In the genomic region with DNA sequence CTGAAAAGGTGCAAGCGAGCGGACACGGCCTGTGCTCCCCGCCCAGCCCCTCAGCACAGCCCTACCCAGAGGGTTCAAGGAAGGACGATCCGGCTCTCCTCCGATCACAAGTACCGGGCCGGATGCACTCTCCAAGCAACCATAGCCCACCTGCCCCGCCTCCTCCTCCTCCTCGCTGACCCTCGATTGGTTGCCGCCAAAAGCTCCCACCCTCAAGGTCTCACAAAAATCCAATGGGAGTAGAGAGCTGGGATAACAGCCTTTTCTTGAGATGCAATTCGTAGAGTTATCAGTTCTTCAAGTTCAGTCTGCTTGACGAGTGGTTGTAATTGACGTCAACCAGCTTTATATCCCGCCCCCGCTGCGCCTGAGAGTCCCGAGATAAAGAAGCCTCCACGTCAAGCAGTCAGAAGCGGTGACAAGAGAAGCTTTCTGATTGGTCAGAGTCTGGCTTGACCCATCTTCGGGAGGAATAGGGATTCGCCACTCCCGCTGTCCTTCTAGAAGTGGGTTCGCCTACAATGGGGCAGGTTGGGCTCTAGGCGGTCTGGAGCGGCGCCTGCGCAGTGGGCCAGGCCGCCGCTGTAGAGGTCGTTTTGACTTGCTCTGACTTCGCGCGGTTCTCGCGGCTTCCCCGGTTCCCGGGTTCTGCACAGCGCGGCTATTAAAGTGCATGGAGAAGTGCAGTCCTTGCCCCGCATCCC, we compare ENCODE assay signal across 8 cellular contexts. TPM values are rescaled to one million over a fixed set of nuclear protein-coding genes. Genes with fewer than 3 reads are reported as not detected.
DNase-seq lines count a peak whose midpoint lies in the region; ATAC-seq, FAIRE-seq and TF ChIP-seq lines count a peak whose summit lies in the region.

A gene with protein sequence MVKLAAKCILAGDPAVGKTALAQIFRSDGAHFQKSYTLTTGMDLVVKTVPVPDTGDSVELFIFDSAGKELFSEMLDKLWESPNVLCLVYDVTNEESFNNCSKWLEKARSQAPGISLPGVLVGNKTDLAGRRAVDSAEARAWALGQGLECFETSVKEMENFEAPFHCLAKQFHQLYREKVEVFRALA (minus strand): TSS at position 154 of the 704 bp plus-strand sequence. CDS start 412 bp downstream, outside the sequence.

- H3K27me3 ChIP-seq in heart right ventricle (no peaks in the 10 kb centered on the region), upper lobe of left lung (no peaks in the 10 kb centered on the region)

- WGBS in heart right ventricle, 2 donors = 0% methylated on average over 43 of the region's 43 CpGs
- 0% methylated on average over 19 to 39 of the region's 43 CpGs for WGBS in upper lobe of left lung, 2 donors

- intact Hi-C loops in T-helper 1 cell treated with Interleukin-12 subunit alpha and Interleukin-12 subunit beta and Interleukin-4 antibody, amounts not matched to agents 30 ng/mL and 1 ng/mL, for 36 hours (cut with micrococcal nuclease) = loop anchor here (1.0 to 10.0 kb wide), 17 partner anchors 19 to 1031 kb away; partner anchors contain the start of genes APOL2, CDC42EP1, EIF3D and GCAT
- intact Hi-C loops in heart right ventricle (cut with DNase I) (loop anchor here in 6 of 10 donors (2.0 to 10.0 kb wide), 3 partner anchors 81 to 423 kb away; no protein-coding TSS in a partner anchor), posterior cingulate gyrus (cut with DNase I) (loop anchor here (2.0 to 5.0 kb wide), 2 partner anchors 244 to 423 kb away; no protein-coding TSS in a partner anchor)

- H3K36me3 ChIP-seq in heart right ventricle (peaks cover 0 to 12% (median 0%) of the 10 kb centered on the region in 9 donors), upper lobe of left lung (peaks cover 0 to 7% (median 0%) of the 10 kb centered on the region in 4 donors)

- H3K4me1 ChIP-seq in heart right ventricle = peaks cover 0 to 18% (median 15%) of the 10 kb centered on the region in 9 donors
- H3K4me1 ChIP-seq in upper lobe of left lung = peaks cover 11 to 15% (median 15%) of the 10 kb centered on the region in 4 donors

- no peak for TF ChIP-seq CTCF in heart right ventricle (IDR thresholded peaks at IDR 0.05)
- TF ChIP-seq CTCF in upper lobe of left lung (IDR thresholded peaks at IDR 0.05) = peak in 1 of 6 experiments; percentile 18

- peak; percentile 95 for ATAC-seq in HG02798 (IDR thresholded peaks at IDR 0.05; ENCODE audit: poor library complexity, unreplicated experiment)
- ATAC-seq in heart right ventricle = peak; percentile 97 to 99 (median 98)
- ATAC-seq in upper lobe of left lung (ENCODE audit: low FRiP score in 2 of 2) = peak; percentile 98

- TF ChIP-seq POLR2A in GM12891 (IDR thresholded peaks at IDR 0.05; ENCODE audit: low read depth, low read length) = no peak
- peak in 2 of 4 donors; percentile 30 to 74 for TF ChIP-seq POLR2A in upper lobe of left lung (IDR thresholded peaks at IDR 0.05)

- peaks cover 0 to 5% (median 0%) of the 10 kb centered on the region in 11 donors for H3K9me3 ChIP-seq in heart right ventricle
- H3K9me3 ChIP-seq in upper lobe of left lung = no peaks in the 10 kb centered on the region

- TF ChIP-seq EP300 in upper lobe of left lung (IDR thresholded peaks at IDR 0.05) = no peak

- FAIRE-seq in GM12891 (lab: Jason Lieb, UNC) = peak; percentile 98

- peak; percentile 96 for DNase-seq in GM12891 (ENCODE audit: insufficient read length, low spot score)
- DNase-seq in NCI-H1436 treated with DMSO at 0.1 percent for 48 hours (lab: John Stamatoyannopoulos, UW) = peak; percentile 100
- peak; percentile 100 for DNase-seq in amniotic epithelial cell (ENCODE audit: low read depth)
- peak; percentile 93 to 100 for DNase-seq in heart right ventricle
- DNase-seq in posterior cingulate gyrus = peak; percentile 96 to 100 (median 99)
- peak; percentile 96 to 99 for DNase-seq in upper lobe of left lung

- H3K27ac ChIP-seq in heart right ventricle (peak within 1 kb of the TSS in 9 of 10 donors; percentile 83 to 92 (median 88)), upper lobe of left lung (peak within 1 kb of the TSS; percentile 80 to 91 (median 87))

- H3K4me3 ChIP-seq in heart right ventricle = peak within 1 kb of the TSS; percentile 71 to 98 (median 92)
- peak within 1 kb of the TSS; percentile 90 to 99 (median 96) for H3K4me3 ChIP-seq in upper lobe of left lung

TF ChIP-seq in GM12891, 5 proteins besides CTCF, POLR2A, EP300 and RAD21:
- TF ChIP-seq POU2F2 (IDR thresholded peaks at IDR 0.05; ENCODE audit: low read depth, low read length) (no peak), SPI1 (IDR thresholded peaks at IDR 0.05; ENCODE audit: low read depth, low read length) (no peak), PAX5 (IDR thresholded peaks at IDR 0.05; ENCODE audit: insufficient read depth, low read length, severe bottlenecking) (no peak), TAF1 (IDR thresholded peaks at IDR 0.05; ENCODE audit: low read depth, low read length) (0 out of 2 replicates have a peak, but pooled peaks have one; percentile 22), POLR2AphosphoS5 (IDR thresholded peaks at IDR 0.05; ENCODE audit: low read depth, low read length) (peak; percentile 22; the same call in 1 of the 2 replicates)
TF ChIP-seq in GM12891: peak in this region for 2.

RNA-seq across cellular contexts. Expression of the gene that starts here (rescaled TPM):
- polyA plus RNA-seq in GM12891 (2012; ENCODE audit: low read depth, missing spikeins) = 16.6 TPM
- total RNA-seq in T-helper 1 cell treated with Interleukin-12 subunit alpha and Interleukin-12 subunit beta and Interleukin-4 antibody, amounts not matched to agents 30 ng/mL and 1 ng/mL, for 36 hours = 28.0 and 28.4 TPM in 2 replicates
- total RNA-seq in heart right ventricle (10 to 100 TPM; 20.8 to 34.4 (median 26.3) TPM), upper lobe of left lung (10 to 100 TPM; 12.6 to 43.0 (median 27.4) TPM)
- polyA plus RNA-seq in heart right ventricle = 10 to 100 TPM; 19.6 to 63.6 TPM

Comparison
In these comparisons a context has a peak if more than half of its experiments do, and no peak if none do; other contexts are left out.
1. Peak in every context shown above with its lines: DNase-seq, ATAC-seq, H3K4me3 ChIP-seq and H3K27ac ChIP-seq.